Comparison of ENCODE assay signal across 1 cellular context in the genomic region with DNA sequence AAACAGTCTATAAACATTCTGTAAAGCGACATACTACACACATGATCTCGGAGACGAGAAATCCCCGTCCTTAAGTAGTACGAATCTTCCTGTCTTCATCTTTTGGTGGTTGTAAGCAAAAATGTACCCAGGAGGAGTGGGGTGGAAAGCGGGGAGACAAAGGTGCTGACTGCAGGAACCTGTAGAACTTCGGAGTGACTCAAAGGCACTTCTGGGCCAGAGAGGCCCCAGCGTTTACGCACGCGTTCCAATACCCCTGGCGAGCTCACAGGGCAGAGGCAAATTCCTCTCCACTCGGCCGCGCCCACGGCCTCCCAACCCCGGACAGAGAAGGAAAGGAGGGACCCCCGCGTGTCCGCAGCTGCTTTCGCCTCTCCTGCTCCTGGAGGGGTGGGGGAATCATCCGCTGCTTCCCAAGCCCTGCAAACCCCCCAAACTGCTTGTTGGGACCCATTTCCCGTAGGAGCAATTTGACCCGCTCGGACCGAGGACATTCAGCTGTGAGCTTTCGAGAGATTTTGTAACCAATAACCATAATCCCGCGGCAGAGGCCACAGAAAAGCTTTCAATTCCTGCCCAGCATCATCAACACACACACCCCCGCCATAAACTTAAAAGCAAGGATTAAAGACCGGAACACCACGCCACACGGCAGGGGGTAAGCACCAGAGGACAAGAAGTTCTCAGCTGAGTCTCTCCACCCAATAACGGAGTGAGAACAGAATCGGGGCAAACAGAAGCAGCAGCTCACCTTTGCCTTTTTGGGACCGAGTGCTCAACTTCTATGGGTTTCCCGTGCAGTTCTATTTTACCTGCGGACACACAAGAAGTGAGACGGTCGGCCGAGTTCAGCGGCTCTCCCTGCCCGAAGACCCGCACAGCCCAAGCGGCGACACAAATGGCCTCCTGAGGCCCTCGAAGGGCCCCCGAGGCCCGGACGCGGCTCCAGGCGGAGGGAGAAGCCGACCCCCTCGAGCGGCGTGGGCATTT.
TF ChIP-seq lines count a peak whose summit lies in the region.

No MANE protein-coding gene starts in this region.

TF ChIP-seq in HepG2, 621 proteins besides CTCF, POLR2A, EP300 and RAD21 (continued from another document and continues in another):
- TF ChIP-seq, protein P1, sequence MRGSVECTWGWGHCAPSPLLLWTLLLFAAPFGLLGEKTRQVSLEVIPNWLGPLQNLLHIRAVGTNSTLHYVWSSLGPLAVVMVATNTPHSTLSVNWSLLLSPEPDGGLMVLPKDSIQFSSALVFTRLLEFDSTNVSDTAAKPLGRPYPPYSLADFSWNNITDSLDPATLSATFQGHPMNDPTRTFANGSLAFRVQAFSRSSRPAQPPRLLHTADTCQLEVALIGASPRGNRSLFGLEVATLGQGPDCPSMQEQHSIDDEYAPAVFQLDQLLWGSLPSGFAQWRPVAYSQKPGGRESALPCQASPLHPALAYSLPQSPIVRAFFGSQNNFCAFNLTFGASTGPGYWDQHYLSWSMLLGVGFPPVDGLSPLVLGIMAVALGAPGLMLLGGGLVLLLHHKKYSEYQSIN (CRISPR knock-in tag; IDR thresholded peaks at IDR 0.05; ENCODE audit: borderline replicate concordance): no peak
- TF ChIP-seq PHF8 (CRISPR knock-in tag; IDR thresholded peaks at IDR 0.05): peak; percentile 58; the same call in 1 of the 2 replicates
- no peak for TF ChIP-seq ZFYVE20 (CRISPR knock-in tag; IDR thresholded peaks at IDR 0.05; ENCODE audit: borderline replicate concordance, low read depth)
- TF ChIP-seq MAFF (IDR thresholded peaks at IDR 0.05; ENCODE audit: low read depth, low read length): no peak
- TF ChIP-seq, protein P2, sequence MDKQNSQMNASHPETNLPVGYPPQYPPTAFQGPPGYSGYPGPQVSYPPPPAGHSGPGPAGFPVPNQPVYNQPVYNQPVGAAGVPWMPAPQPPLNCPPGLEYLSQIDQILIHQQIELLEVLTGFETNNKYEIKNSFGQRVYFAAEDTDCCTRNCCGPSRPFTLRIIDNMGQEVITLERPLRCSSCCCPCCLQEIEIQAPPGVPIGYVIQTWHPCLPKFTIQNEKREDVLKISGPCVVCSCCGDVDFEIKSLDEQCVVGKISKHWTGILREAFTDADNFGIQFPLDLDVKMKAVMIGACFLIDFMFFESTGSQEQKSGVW (CRISPR knock-in tag; IDR thresholded peaks at IDR 0.05; ENCODE audit: borderline replicate concordance): 0 out of 2 replicates have a peak, but pooled peaks have one; percentile 17
- peak; percentile 63; the same call in 1 of the 2 replicates for TF ChIP-seq ZNF749 (CRISPR knock-in tag; IDR thresholded peaks at IDR 0.05; ENCODE audit: borderline replicate concordance)
- TF ChIP-seq MTA3 (CRISPR knock-in tag; IDR thresholded peaks at IDR 0.05): no peak
- TF ChIP-seq, protein P3, sequence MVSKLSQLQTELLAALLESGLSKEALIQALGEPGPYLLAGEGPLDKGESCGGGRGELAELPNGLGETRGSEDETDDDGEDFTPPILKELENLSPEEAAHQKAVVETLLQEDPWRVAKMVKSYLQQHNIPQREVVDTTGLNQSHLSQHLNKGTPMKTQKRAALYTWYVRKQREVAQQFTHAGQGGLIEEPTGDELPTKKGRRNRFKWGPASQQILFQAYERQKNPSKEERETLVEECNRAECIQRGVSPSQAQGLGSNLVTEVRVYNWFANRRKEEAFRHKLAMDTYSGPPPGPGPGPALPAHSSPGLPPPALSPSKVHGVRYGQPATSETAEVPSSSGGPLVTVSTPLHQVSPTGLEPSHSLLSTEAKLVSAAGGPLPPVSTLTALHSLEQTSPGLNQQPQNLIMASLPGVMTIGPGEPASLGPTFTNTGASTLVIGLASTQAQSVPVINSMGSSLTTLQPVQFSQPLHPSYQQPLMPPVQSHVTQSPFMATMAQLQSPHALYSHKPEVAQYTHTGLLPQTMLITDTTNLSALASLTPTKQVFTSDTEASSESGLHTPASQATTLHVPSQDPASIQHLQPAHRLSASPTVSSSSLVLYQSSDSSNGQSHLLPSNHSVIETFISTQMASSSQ (IDR thresholded peaks at IDR 0.05; ENCODE audit: low read depth): no peak
- TF ChIP-seq, protein P3 (CRISPR knock-in tag; IDR thresholded peaks at IDR 0.05; ENCODE audit: borderline replicate concordance): no peak
- no peak for TF ChIP-seq SRY (CRISPR knock-in tag; IDR thresholded peaks at IDR 0.05)
- 0 out of 2 replicates have a peak, but pooled peaks have one; percentile 27 for TF ChIP-seq MTF2 (CRISPR knock-in tag; IDR thresholded peaks at IDR 0.05; ENCODE audit: borderline replicate concordance)
- TF ChIP-seq TGIF2 (CRISPR knock-in tag; IDR thresholded peaks at IDR 0.05): peak; percentile 39; the same call in 1 of the 2 replicates
- TF ChIP-seq ZFAT (CRISPR knock-in tag; conservative IDR thresholded peaks at IDR 0.05): no peak
- TF ChIP-seq, protein P4, sequence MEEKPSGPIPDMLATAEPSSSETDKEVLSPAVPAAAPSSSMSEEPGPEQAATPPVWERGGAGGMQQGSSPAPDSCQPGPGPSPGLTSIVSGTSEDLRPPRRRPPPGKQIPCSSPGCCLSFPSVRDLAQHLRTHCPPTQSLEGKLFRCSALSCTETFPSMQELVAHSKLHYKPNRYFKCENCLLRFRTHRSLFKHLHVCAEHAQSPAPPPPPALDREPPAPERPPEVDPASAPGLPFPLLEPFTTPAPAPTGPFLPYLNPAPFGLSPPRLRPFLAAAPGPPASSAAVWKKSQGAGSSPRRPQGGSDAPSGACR (CRISPR knock-in tag; IDR thresholded peaks at IDR 0.05): no peak
- TF ChIP-seq ZFY (CRISPR knock-in tag; IDR thresholded peaks at IDR 0.05): no peak; the same call in 1 of the 2 replicates
- TF ChIP-seq, protein P5, sequence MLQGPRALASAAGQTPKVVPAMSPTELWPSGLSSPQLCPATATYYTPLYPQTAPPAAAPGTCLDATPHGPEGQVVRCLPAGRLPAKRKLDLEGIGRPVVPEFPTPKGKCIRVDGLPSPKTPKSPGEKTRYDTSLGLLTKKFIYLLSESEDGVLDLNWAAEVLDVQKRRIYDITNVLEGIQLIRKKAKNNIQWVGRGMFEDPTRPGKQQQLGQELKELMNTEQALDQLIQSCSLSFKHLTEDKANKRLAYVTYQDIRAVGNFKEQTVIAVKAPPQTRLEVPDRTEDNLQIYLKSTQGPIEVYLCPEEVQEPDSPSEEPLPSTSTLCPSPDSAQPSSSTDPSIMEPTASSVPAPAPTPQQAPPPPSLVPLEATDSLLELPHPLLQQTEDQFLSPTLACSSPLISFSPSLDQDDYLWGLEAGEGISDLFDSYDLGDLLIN (CRISPR knock-in tag; IDR thresholded peaks at IDR 0.05; ENCODE audit: borderline replicate concordance): no peak
- TF ChIP-seq, protein P6, sequence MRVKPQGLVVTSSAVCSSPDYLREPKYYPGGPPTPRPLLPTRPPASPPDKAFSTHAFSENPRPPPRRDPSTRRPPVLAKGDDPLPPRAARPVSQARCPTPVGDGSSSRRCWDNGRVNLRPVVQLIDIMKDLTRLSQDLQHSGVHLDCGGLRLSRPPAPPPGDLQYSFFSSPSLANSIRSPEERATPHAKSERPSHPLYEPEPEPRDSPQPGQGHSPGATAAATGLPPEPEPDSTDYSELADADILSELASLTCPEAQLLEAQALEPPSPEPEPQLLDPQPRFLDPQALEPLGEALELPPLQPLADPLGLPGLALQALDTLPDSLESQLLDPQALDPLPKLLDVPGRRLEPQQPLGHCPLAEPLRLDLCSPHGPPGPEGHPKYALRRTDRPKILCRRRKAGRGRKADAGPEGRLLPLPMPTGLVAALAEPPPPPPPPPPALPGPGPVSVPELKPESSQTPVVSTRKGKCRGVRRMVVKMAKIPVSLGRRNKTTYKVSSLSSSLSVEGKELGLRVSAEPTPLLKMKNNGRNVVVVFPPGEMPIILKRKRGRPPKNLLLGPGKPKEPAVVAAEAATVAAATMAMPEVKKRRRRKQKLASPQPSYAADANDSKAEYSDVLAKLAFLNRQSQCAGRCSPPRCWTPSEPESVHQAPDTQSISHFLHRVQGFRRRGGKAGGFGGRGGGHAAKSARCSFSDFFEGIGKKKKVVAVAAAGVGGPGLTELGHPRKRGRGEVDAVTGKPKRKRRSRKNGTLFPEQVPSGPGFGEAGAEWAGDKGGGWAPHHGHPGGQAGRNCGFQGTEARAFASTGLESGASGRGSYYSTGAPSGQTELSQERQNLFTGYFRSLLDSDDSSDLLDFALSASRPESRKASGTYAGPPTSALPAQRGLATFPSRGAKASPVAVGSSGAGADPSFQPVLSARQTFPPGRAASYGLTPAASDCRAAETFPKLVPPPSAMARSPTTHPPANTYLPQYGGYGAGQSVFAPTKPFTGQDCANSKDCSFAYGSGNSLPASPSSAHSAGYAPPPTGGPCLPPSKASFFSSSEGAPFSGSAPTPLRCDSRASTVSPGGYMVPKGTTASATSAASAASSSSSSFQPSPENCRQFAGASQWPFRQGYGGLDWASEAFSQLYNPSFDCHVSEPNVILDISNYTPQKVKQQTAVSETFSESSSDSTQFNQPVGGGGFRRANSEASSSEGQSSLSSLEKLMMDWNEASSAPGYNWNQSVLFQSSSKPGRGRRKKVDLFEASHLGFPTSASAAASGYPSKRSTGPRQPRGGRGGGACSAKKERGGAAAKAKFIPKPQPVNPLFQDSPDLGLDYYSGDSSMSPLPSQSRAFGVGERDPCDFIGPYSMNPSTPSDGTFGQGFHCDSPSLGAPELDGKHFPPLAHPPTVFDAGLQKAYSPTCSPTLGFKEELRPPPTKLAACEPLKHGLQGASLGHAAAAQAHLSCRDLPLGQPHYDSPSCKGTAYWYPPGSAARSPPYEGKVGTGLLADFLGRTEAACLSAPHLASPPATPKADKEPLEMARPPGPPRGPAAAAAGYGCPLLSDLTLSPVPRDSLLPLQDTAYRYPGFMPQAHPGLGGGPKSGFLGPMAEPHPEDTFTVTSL (CRISPR knock-in tag; IDR thresholded peaks at IDR 0.05; ENCODE audit: borderline replicate concordance): no peak
- no peak for TF ChIP-seq ZNF331 (CRISPR knock-in tag; IDR thresholded peaks at IDR 0.05)
- peak; percentile 43; the same call in 1 of the 2 replicates for TF ChIP-seq HOXA3 (CRISPR knock-in tag; IDR thresholded peaks at IDR 0.05)
- TF ChIP-seq POLR2AphosphoS5 (IDR thresholded peaks at IDR 0.05; ENCODE audit: low read depth, low read length): peak; percentile 27; the same call in 1 of the 2 replicates
- TF ChIP-seq, protein P7, sequence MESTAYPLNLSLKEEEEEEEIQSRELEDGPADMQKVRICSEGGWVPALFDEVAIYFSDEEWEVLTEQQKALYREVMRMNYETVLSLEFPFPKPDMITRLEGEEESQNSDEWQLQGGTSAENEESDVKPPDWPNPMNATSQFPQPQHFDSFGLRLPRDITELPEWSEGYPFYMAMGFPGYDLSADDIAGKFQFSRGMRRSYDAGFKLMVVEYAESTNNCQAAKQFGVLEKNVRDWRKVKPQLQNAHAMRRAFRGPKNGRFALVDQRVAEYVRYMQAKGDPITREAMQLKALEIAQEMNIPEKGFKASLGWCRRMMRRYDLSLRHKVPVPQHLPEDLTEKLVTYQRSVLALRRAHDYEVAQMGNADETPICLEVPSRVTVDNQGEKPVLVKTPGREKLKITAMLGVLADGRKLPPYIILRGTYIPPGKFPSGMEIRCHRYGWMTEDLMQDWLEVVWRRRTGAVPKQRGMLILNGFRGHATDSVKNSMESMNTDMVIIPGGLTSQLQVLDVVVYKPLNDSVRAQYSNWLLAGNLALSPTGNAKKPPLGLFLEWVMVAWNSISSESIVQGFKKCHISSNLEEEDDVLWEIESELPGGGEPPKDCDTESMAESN (CRISPR knock-in tag; conservative IDR thresholded peaks at IDR 0.05): peak; percentile 35
- 0 out of 2 replicates have a peak, but pooled peaks have one; percentile 43 for TF ChIP-seq HES4 (CRISPR knock-in tag; IDR thresholded peaks at IDR 0.05; ENCODE audit: borderline replicate concordance)
- no peak for TF ChIP-seq JUNB (CRISPR knock-in tag; IDR thresholded peaks at IDR 0.05; ENCODE audit: borderline replicate concordance)
- no peak for TF ChIP-seq ARHGAP35 (CRISPR knock-in tag; IDR thresholded peaks at IDR 0.05; ENCODE audit: borderline replicate concordance)
- TF ChIP-seq GABPB1 (CRISPR knock-in tag; IDR thresholded peaks at IDR 0.05): 0 out of 2 replicates have a peak, but pooled peaks have one; percentile 17
- TF ChIP-seq RARG (CRISPR knock-in tag; IDR thresholded peaks at IDR 0.05; ENCODE audit: low read depth): no peak
- peak; percentile 33 for TF ChIP-seq TEAD3 (CRISPR knock-in tag; optimal IDR thresholded peaks at IDR 0.05; ENCODE audit: borderline replicate concordance)
- no peak for TF ChIP-seq ZNF570 (CRISPR knock-in tag; IDR thresholded peaks at IDR 0.05; ENCODE audit: borderline replicate concordance)
- TF ChIP-seq, protein P8, sequence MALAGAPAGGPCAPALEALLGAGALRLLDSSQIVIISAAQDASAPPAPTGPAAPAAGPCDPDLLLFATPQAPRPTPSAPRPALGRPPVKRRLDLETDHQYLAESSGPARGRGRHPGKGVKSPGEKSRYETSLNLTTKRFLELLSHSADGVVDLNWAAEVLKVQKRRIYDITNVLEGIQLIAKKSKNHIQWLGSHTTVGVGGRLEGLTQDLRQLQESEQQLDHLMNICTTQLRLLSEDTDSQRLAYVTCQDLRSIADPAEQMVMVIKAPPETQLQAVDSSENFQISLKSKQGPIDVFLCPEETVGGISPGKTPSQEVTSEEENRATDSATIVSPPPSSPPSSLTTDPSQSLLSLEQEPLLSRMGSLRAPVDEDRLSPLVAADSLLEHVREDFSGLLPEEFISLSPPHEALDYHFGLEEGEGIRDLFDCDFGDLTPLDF (CRISPR knock-in tag; IDR thresholded peaks at IDR 0.05): no peak
